ENCODE assay signal across 3 cellular contexts in genomic region chr13:18577103-18577502, GRCh38.
DNase-seq lines count a peak whose midpoint lies in the region; ATAC-seq lines count a peak whose summit lies in the region.
"Not testable (repeated sequence)": the region's sequence is repeated elsewhere in the genome, so short reads cannot be mapped to it uniquely, and the experiment has no call there.

No MANE protein-coding gene starts in this region.

- ATAC-seq in Right ventricle myocardium inferior (peak; percentile 62), Right ventricle myocardium superior (ENCODE audit: poor library complexity) (peak; percentile 18), left ventricle myocardium superior (peak; percentile 46)

- DNase-seq in Right ventricle myocardium inferior (ENCODE audit: missing footprints); Right ventricle myocardium superior; left ventricle myocardium superior: not testable (repeated sequence)

- intact Hi-C loops in Right ventricle myocardium inferior (cut with DNase I); Right ventricle myocardium superior (cut with DNase I); left ventricle myocardium superior (cut with micrococcal nuclease): not testable (repeated sequence)
